Comparison of ENCODE assay signal across 8 cellular contexts in genomic region chr15:44536962-44537727, GRCh38. TPM values are rescaled to one million over a fixed set of nuclear protein-coding genes. Genes with fewer than 3 reads are reported as not detected.
DNase-seq lines count a peak whose midpoint lies in the region; ATAC-seq and TF ChIP-seq lines count a peak whose summit lies in the region.

TSS of gene EIF3J (plus strand) at chr15:44537147. CDS start at chr15:44537195, 48 bp downstream.

- H3K27me3 ChIP-seq in HAP-1 (ENCODE audit: low read depth) (no peaks in the 10 kb centered on the region), MG63 (no peaks in the 10 kb centered on the region), foreskin keratinocyte (no peaks in the 10 kb centered on the region), neuron (ENCODE audit: insufficient read depth, low read length) (no peaks in the 10 kb centered on the region)

- no peak for TF ChIP-seq CTCF in foreskin keratinocyte (conservative IDR thresholded peaks at IDR 0.05)

- H3K36me3 ChIP-seq in ES-I3 (ENCODE audit: insufficient read depth, low read length) (peaks cover 7% of the 10 kb centered on the region), HAP-1 (replicated peaks) (peaks cover 26% of the 10 kb centered on the region), MG63 (peaks cover 35% of the 10 kb centered on the region), neuron (ENCODE audit: insufficient read depth, low read length) (peaks cover 19% of the 10 kb centered on the region)

- peak; percentile 91 for ATAC-seq in foreskin keratinocyte

- peak; percentile 88 to 96 for DNase-seq in HAP-1 (ENCODE audit: low spot score in 2 of 2)
- peak; percentile 97 for DNase-seq in MG63
- peak; percentile 95 for DNase-seq in SIG-M5 treated with dmso at 0.1 percent for 504 hours (lab: John Stamatoyannopoulos, UW; ENCODE audit: unreplicated experiment)
- peak; percentile 88 for DNase-seq in activated gamma-delta T cell treated with anti-CD3 and anti-CD28 coated beads, Interleukin-2, amount 50 U/mL, for 16 hours (ENCODE audit: low read depth)
- peak; percentile 77 to 92 for DNase-seq in foreskin keratinocyte
- DNase-seq in stromal cell of bone marrow (ENCODE audit: low read depth), result peak; percentile 94

- in situ Hi-C loops in HAP-1 (cut with MboI; ENCODE audit: low sequenced_read_pairs), result no loop called here

- peak within 1 kb of the TSS; percentile 92 for H3K27ac ChIP-seq in foreskin keratinocyte

- H3K9me3 ChIP-seq in ES-I3 (ENCODE audit: control insufficient read depth, insufficient read depth, low read length), result no peaks in the 10 kb centered on the region
- H3K9me3 ChIP-seq in HAP-1, result no peaks in the 10 kb centered on the region
- no peaks in the 10 kb centered on the region for H3K9me3 ChIP-seq in MG63
- H3K9me3 ChIP-seq in neuron (ENCODE audit: low read length), result no peaks in the 10 kb centered on the region

- peak within 1 kb of the TSS; percentile 98 for H3K4me3 ChIP-seq in HAP-1
- H3K4me3 ChIP-seq in MG63, result peak within 1 kb of the TSS; percentile 97
- H3K4me3 ChIP-seq in neuron (ENCODE audit: low read length), result peak within 1 kb of the TSS; percentile 97

- peak within 1 kb of the TSS; percentile 96 for H3K9ac ChIP-seq in ES-I3 (ENCODE audit: low read depth, low read length)

- 0 out of 2 replicates have a peak, but pooled peaks cover 3% of the 10 kb centered on the region for H3K4me1 ChIP-seq in ES-I3 (ENCODE audit: insufficient read depth, low read length)
- H3K4me1 ChIP-seq in HAP-1, result peaks cover 12% of the 10 kb centered on the region
- H3K4me1 ChIP-seq in foreskin keratinocyte, result peaks cover 17% of the 10 kb centered on the region
- H3K4me1 ChIP-seq in neuron (ENCODE audit: insufficient read depth, low read length), result peaks cover 15% of the 10 kb centered on the region

- H2AFZ ChIP-seq in neuron (ENCODE audit: low read depth, low read length), result peak within 1 kb of the TSS; percentile 93

RNA-seq across cellular contexts. Expression of gene EIF3J, which starts in this region (rescaled TPM):
- total RNA-seq in MG63 (2014; rRNA removed; shearing (Covaris generic); ENCODE audit: low replicate concordance), result 123 and 157 TPM in 2 replicates
- total RNA-seq in foreskin keratinocyte, result 66.2 and 77.2 TPM in 2 replicates
- 59.9 and 72.5 TPM in 2 replicates for polyA plus RNA-seq in foreskin keratinocyte

Comparison
In these comparisons a context has a peak if more than half of its experiments do, and no peak if none do; other contexts are left out.
1. Peak in every context shown above with its lines: DNase-seq, ATAC-seq, H3K4me3 ChIP-seq and H3K27ac ChIP-seq.